ENCODE assay signal across 15 cellular contexts in genomic region chr2:172877826-172878225, GRCh38.
"Had no signal": no experiment of that assay in that cellular context is flagged by ENCODE, and none has a peak within 500 bp of the region (broad histone marks: within the 10 kb centered on the region; RNA-seq: fewer than 3 reads in every experiment).

No MANE protein-coding gene starts in this region.

- H3K27ac Mint-ChIP-seq: activated naive CD8-positive, alpha-beta T cell had no signal

- H3K4me1 Mint-ChIP-seq: neural crest cell had no signal

- H3K4me3 ChIP-seq: heart left ventricle, pancreas, smooth muscle cell, thyroid gland, vagina had no signal

- H3K36me3 ChIP-seq: heart left ventricle, pancreas, thyroid gland, vagina had no signal

- H3K27ac ChIP-seq: heart left ventricle, pancreas, thyroid gland, vagina had no signal

- H3K9me3 ChIP-seq: pancreas, thyroid gland, vagina had no signal

- ATAC-seq: heart left ventricle, pancreas had no signal

- DNase-seq: activated CD4-positive, alpha-beta T cell treated with anti-CD3 and anti-CD28 coated beads, Interleukin-2, amount 50 U/mL, for 4 hours; activated CD4-positive, CD25-positive, alpha-beta regulatory T cell treated with anti-CD3 and anti-CD28 coated beads, Interleukin-2, amount 50 U/mL, for 72 hours; activated gamma-delta T cell; activated T-cell treated with anti-CD3 and anti-CD28 coated beads, Interleukin-2, amount 50 U/mL, for 48 hours; aorta; cerebellar nuclear complex; dermis blood vessel endothelial cell; erythroblast; heart left ventricle; pancreas had no signal

- H3K4me3 Mint-ChIP-seq: activated naive CD8-positive, alpha-beta T cell; neural crest cell had no signal

- H3K4me1 ChIP-seq: pancreas, vagina had no signal

- H3K27me3 ChIP-seq: heart left ventricle, pancreas, thyroid gland, vagina had no signal
